In the genomic region with DNA sequence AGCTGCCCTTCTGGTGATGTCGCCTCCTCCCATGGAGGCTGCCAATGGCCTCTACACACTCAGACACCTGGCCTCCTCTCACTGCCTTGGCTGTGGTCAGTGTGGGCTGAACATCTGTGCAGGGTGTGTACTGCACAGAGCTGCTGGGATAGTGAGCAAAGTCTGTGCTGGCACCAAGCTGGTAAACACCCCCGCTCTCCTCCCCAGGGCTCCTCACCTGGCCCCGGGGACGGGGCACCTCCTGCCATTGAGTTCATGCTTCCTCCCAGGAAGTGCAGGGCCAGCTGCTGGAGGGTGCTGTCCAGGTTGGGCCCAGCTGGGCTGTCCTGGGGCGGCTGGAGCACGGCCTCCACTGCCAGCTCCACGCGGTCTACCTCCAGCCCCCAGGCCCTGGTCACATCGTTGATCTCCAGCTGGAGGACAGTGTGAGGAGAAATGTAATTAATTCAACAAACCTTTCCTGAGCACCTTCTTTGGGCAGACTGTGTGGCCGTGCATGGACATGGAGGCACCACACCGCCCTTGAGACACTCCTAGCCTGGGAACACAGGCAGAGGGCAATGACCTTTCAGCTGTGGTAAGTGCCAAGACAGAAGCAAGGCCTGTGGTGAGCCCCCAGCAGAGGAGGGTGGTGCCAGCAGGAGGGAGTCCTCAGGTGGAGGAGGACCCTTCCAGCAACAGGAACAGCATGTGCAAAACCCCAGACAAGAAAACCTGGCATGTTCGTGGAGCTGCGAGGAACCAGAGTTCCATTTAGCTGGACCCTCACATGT, we compare ENCODE assay signal across 2 cellular contexts.
TF ChIP-seq lines count a peak whose summit lies in the region.

No MANE protein-coding gene starts in this region.

TF ChIP-seq in IMR-90, 13 proteins besides CTCF, POLR2A, EP300 and RAD21:
- TF ChIP-seq RCOR1 (IDR thresholded peaks at IDR 0.05; ENCODE audit: insufficient replicate concordance, low read length) (peak; percentile 26), MXI1 (IDR thresholded peaks at IDR 0.05; ENCODE audit: borderline replicate concordance, low read depth, low read length) (no peak)
TF ChIP-seq in IMR-90: peak in this region for 1.

TF ChIP-seq in HepG2, 621 proteins besides CTCF, POLR2A, EP300 and RAD21:
- TF ChIP-seq CHCHD3 (CRISPR knock-in tag; IDR thresholded peaks at IDR 0.05) (no peak), SALL2 (CRISPR knock-in tag; IDR thresholded peaks at IDR 0.05) (no peak), ZSCAN25 (CRISPR knock-in tag; IDR thresholded peaks at IDR 0.05) (no peak), ARNT (IDR thresholded peaks at IDR 0.05) (no peak), MEIS1 (CRISPR knock-in tag; IDR thresholded peaks at IDR 0.05; ENCODE audit: borderline replicate concordance) (no peak), MIER2 (CRISPR knock-in tag; IDR thresholded peaks at IDR 0.05) (no peak)
TF ChIP-seq in HepG2: peak in this region for 0.
